Comparison of ENCODE assay signal across 27 cellular contexts in genomic region chr1:47608296-47608875, GRCh38.
"Had no signal": no experiment of that assay in that cellular context is flagged by ENCODE, and none has a peak within 500 bp of the region (broad histone marks: within the 10 kb centered on the region; RNA-seq: fewer than 3 reads in every experiment).

No MANE protein-coding gene starts in this region.

- DNase-seq: activated B cell treated with CpG ODN at 0.5 μM for 24 hours; activated gamma-delta T cell; activated naive CD4-positive, alpha-beta T cell treated with anti-CD3 and anti-CD28 coated beads, Interleukin-2, amount 50 U/mL, for 16 hours; activated T-cell treated with anti-CD3 and anti-CD28 coated beads, Interleukin-2, amount 50 U/mL, for 1 hour; amniotic stem cell; brain microvascular endothelial cell; caudate nucleus; effector CD8-positive, alpha-beta T cell; gastrocnemius medialis; glutamatergic neuron; left ventricle myocardium inferior; mammary epithelial cell; naive thymus-derived CD4-positive, alpha-beta T cell; pancreas; retina; stimulated activated CD4-positive, alpha-beta T cell treated with anti-CD3 and anti-CD28 coated beads, Interleukin-1b, Interleukin-23, amount 100 ng/mL, for 48 hours; stimulated activated CD4-positive, alpha-beta T cell treated with anti-CD3 and anti-CD28 coated beads, Interleukin-4, amount 100 ng/mL, for 4 hours; stimulated activated naive B cell treated with anti-CD40 and anti-IgM and Interleukin-4, amounts not matched to agents 10 μg/mL and 1 μg/mL and 100 μg/mL, for 72 hours; stomach; T-helper 1 cell; thyroid gland had no signal

- H3K27ac ChIP-seq: brain microvascular endothelial cell, gastrocnemius medialis, left ventricle myocardium inferior, pancreas, prostate gland, stomach, thyroid gland had no signal

- H3K36me3 ChIP-seq: brain microvascular endothelial cell, gastrocnemius medialis, left ventricle myocardium inferior, pancreas, prostate gland, stomach, thyroid gland had no signal

- H3K9me3 ChIP-seq: gastrocnemius medialis, pancreas, prostate gland, thyroid gland had no signal

- H3K4me1 Mint-ChIP-seq: activated B cell treated with CpG ODN at 0.5 μM for 24 hours; mesothelial cell of epicardium; naive thymus-derived CD4-positive, alpha-beta T cell had no signal

- H3K27me3 ChIP-seq: brain microvascular endothelial cell, gastrocnemius medialis, pancreas, stomach, thyroid gland had no signal

- H3K4me3 Mint-ChIP-seq: activated B cell treated with CpG ODN at 0.5 μM for 24 hours; activated T-helper 1 cell treated with anti-CD3 and anti-CD28 coated beads, Interleukin-12 subunit alpha, Interleukin-12 subunit beta, Interleukin-2, Interleukin-4 antibody, amounts not matched to agents 30 ng/mL and 10 ng/mL and 1 ng/mL, durations not matched to agents 14 hours and 24 hours and 36 hours; dendritic cell treated with granulocyte-macrophage colony-stimulating factor and Interleukin-4, amounts not matched to agents 40 ng/mL and 50 ng/mL, for 4 days; mesothelial cell of epicardium; naive thymus-derived CD4-positive, alpha-beta T cell; stimulated activated naive B cell treated with anti-CD40 and anti-IgM and Interleukin-4, amounts not matched to agents 10 μg/mL and 1 μg/mL and 100 μg/mL, for 72 hours; T-helper 2 cell treated with Interferon-gamma antibody and Interleukin-4, amounts not matched to agents 5 μg/mL and 100 μg/mL, for 36 hours had no signal

- H3K36me3 Mint-ChIP-seq: mesothelial cell of epicardium; naive thymus-derived CD4-positive, alpha-beta T cell had no signal

- H3K4me3 ChIP-seq: gastrocnemius medialis, left ventricle myocardium inferior, pancreas, prostate gland, smooth muscle cell, stomach, thyroid gland had no signal

- H3K27ac Mint-ChIP-seq: activated B cell treated with CpG ODN at 0.5 μM for 24 hours; activated T-helper 1 cell treated with anti-CD3 and anti-CD28 coated beads, Interleukin-12 subunit alpha, Interleukin-12 subunit beta, Interleukin-2, Interleukin-4 antibody, amounts not matched to agents 30 ng/mL and 10 ng/mL and 1 ng/mL, durations not matched to agents 14 hours and 24 hours and 36 hours; dendritic cell treated with granulocyte-macrophage colony-stimulating factor and Interleukin-4, amounts not matched to agents 40 ng/mL and 50 ng/mL, for 4 days; mesothelial cell of epicardium; naive thymus-derived CD4-positive, alpha-beta T cell; stimulated activated naive B cell treated with anti-CD40 and anti-IgM and Interleukin-4, amounts not matched to agents 10 μg/mL and 1 μg/mL and 100 μg/mL, for 72 hours; T-helper 2 cell treated with Interferon-gamma antibody and Interleukin-4, amounts not matched to agents 5 μg/mL and 100 μg/mL, for 36 hours had no signal

- H3K4me2 ChIP-seq: smooth muscle cell had no signal

- H3K4me1 ChIP-seq: gastrocnemius medialis, left ventricle myocardium inferior, pancreas, prostate gland, stomach, thyroid gland had no signal
